In the genomic region with DNA sequence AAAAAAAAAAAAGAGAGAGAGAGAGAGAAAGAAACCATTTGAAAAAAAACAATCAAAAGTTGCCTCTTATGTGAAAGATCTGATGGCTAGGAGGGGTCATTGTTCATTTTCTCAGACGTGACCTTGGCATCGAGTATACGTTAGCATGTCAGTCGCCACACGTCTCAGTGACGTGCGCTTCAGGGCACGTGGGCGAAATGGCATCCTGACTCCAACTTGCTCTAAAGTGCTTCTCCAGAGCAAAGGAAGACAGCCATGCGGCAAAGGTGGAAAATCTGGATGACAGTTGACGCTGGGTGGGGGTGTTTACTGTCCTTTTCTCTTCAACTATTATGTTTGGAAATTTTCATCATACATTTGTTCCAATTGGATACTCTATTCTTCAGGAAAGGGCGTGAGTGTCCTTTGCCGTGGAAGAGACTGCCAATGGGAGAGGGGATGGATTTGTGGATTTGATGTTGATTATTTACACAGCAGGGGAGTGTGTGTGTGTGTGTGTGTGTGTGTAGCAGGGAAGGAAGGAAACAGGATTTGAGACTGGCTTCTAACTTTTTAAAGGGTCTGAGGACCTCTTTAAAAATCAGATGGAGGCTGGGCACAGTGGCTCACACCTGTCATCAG, we compare ENCODE assay signal across 1 cellular context.
TF ChIP-seq lines count a peak whose summit lies in the region.

No MANE protein-coding gene starts in this region.

TF ChIP-seq in H1, 55 proteins besides CTCF, POLR2A, EP300 and RAD21:
- TF ChIP-seq CEBPB (IDR thresholded peaks at IDR 0.05; ENCODE audit: low read depth, low read length) (no peak), EGR1 (IDR thresholded peaks at IDR 0.05; ENCODE audit: borderline replicate concordance, low read depth, low read length) (no peak), RNF2 (IDR thresholded peaks at IDR 0.05; ENCODE audit: borderline replicate concordance, low read depth, low read length, missing control alignments, poor library complexity, severe bottlenecking) (no peak), CHD1 (IDR thresholded peaks at IDR 0.05; ENCODE audit: low read depth, low read length) (no peak), FOSL1 (IDR thresholded peaks at IDR 0.05; ENCODE audit: insufficient read depth, low read depth, low read length) (no peak), CBX8 (IDR thresholded peaks at IDR 0.05; ENCODE audit: borderline replicate concordance, low read depth, low read length) (no peak), PHF8 (conservative IDR thresholded peaks at IDR 0.05; ENCODE audit: low read depth, low read length) (no peak), BRCA1 (IDR thresholded peaks at IDR 0.05; ENCODE audit: low read depth, low read length) (no peak), NRF1 (IDR thresholded peaks at IDR 0.05; ENCODE audit: low read depth, low read length) (no peak), CBX5 (IDR thresholded peaks at IDR 0.05; ENCODE audit: low read depth, low read length) (no peak), MAFK (IDR thresholded peaks at IDR 0.05; ENCODE audit: low read depth, low read length) (no peak), KDM1A (IDR thresholded peaks at IDR 0.05; ENCODE audit: borderline replicate concordance, low read length) (no peak)
- TF ChIP-seq, protein P1, sequence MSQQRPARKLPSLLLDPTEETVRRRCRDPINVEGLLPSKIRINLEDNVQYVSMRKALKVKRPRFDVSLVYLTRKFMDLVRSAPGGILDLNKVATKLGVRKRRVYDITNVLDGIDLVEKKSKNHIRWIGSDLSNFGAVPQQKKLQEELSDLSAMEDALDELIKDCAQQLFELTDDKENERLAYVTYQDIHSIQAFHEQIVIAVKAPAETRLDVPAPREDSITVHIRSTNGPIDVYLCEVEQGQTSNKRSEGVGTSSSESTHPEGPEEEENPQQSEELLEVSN (IDR thresholded peaks at IDR 0.05) = no peak
- TF ChIP-seq, protein P2, sequence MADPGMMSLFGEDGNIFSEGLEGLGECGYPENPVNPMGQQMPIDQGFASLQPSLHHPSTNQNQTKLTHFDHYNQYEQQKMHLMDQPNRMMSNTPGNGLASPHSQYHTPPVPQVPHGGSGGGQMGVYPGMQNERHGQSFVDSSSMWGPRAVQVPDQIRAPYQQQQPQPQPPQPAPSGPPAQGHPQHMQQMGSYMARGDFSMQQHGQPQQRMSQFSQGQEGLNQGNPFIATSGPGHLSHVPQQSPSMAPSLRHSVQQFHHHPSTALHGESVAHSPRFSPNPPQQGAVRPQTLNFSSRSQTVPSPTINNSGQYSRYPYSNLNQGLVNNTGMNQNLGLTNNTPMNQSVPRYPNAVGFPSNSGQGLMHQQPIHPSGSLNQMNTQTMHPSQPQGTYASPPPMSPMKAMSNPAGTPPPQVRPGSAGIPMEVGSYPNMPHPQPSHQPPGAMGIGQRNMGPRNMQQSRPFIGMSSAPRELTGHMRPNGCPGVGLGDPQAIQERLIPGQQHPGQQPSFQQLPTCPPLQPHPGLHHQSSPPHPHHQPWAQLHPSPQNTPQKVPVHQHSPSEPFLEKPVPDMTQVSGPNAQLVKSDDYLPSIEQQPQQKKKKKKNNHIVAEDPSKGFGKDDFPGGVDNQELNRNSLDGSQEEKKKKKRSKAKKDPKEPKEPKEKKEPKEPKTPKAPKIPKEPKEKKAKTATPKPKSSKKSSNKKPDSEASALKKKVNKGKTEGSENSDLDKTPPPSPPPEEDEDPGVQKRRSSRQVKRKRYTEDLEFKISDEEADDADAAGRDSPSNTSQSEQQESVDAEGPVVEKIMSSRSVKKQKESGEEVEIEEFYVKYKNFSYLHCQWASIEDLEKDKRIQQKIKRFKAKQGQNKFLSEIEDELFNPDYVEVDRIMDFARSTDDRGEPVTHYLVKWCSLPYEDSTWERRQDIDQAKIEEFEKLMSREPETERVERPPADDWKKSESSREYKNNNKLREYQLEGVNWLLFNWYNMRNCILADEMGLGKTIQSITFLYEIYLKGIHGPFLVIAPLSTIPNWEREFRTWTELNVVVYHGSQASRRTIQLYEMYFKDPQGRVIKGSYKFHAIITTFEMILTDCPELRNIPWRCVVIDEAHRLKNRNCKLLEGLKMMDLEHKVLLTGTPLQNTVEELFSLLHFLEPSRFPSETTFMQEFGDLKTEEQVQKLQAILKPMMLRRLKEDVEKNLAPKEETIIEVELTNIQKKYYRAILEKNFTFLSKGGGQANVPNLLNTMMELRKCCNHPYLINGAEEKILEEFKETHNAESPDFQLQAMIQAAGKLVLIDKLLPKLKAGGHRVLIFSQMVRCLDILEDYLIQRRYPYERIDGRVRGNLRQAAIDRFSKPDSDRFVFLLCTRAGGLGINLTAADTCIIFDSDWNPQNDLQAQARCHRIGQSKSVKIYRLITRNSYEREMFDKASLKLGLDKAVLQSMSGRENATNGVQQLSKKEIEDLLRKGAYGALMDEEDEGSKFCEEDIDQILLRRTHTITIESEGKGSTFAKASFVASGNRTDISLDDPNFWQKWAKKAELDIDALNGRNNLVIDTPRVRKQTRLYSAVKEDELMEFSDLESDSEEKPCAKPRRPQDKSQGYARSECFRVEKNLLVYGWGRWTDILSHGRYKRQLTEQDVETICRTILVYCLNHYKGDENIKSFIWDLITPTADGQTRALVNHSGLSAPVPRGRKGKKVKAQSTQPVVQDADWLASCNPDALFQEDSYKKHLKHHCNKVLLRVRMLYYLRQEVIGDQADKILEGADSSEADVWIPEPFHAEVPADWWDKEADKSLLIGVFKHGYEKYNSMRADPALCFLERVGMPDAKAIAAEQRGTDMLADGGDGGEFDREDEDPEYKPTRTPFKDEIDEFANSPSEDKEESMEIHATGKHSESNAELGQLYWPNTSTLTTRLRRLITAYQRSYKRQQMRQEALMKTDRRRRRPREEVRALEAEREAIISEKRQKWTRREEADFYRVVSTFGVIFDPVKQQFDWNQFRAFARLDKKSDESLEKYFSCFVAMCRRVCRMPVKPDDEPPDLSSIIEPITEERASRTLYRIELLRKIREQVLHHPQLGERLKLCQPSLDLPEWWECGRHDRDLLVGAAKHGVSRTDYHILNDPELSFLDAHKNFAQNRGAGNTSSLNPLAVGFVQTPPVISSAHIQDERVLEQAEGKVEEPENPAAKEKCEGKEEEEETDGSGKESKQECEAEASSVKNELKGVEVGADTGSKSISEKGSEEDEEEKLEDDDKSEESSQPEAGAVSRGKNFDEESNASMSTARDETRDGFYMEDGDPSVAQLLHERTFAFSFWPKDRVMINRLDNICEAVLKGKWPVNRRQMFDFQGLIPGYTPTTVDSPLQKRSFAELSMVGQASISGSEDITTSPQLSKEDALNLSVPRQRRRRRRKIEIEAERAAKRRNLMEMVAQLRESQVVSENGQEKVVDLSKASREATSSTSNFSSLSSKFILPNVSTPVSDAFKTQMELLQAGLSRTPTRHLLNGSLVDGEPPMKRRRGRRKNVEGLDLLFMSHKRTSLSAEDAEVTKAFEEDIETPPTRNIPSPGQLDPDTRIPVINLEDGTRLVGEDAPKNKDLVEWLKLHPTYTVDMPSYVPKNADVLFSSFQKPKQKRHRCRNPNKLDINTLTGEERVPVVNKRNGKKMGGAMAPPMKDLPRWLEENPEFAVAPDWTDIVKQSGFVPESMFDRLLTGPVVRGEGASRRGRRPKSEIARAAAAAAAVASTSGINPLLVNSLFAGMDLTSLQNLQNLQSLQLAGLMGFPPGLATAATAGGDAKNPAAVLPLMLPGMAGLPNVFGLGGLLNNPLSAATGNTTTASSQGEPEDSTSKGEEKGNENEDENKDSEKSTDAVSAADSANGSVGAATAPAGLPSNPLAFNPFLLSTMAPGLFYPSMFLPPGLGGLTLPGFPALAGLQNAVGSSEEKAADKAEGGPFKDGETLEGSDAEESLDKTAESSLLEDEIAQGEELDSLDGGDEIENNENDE (IDR thresholded peaks at IDR 0.05; ENCODE audit: insufficient replicate concordance, low read length) = no peak
- TF ChIP-seq, protein P3, sequence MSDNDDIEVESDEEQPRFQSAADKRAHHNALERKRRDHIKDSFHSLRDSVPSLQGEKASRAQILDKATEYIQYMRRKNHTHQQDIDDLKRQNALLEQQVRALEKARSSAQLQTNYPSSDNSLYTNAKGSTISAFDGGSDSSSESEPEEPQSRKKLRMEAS (IDR thresholded peaks at IDR 0.05) = no peak
